2 cellular contexts compared by ENCODE assay signal in the genomic region with DNA sequence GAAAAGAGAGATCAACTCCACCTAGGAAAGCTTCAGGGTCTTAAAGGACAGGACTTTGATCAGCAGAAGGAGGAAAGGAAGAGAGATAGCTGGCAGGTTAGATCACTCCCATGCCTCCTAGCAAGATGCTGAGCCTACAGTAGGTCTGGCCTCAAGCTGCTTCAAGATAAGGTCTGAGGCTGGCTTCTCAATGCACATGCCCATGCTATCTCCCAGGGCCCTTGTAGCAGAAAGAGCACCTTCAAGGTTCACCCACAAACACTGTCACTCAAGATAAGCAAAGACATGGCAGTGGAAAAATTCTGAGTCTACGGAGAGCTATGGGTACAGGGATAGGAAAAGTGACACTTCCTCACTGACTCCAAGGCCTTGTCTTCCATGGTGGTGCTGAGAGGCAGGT.
TF ChIP-seq lines count a peak whose summit lies in the region.

No MANE protein-coding gene starts in this region.

TF ChIP-seq in neural cell, 6 proteins besides CTCF, POLR2A, EP300 and RAD21:
- TF ChIP-seq SMC3 (conservative IDR thresholded peaks at IDR 0.05; ENCODE audit: poor library complexity) (no peak), EZH2 (IDR thresholded peaks at IDR 0.05; ENCODE audit: borderline replicate concordance, insufficient read depth, low read length, poor library complexity, severe bottlenecking) (no peak), MXI1 (conservative IDR thresholded peaks at IDR 0.05; ENCODE audit: poor library complexity, severe bottlenecking) (no peak), POLR2AphosphoS5 (IDR thresholded peaks at IDR 0.05) (no peak), TAF1 (IDR thresholded peaks at IDR 0.05; ENCODE audit: low read depth) (no peak)
- TF ChIP-seq, protein P1, sequence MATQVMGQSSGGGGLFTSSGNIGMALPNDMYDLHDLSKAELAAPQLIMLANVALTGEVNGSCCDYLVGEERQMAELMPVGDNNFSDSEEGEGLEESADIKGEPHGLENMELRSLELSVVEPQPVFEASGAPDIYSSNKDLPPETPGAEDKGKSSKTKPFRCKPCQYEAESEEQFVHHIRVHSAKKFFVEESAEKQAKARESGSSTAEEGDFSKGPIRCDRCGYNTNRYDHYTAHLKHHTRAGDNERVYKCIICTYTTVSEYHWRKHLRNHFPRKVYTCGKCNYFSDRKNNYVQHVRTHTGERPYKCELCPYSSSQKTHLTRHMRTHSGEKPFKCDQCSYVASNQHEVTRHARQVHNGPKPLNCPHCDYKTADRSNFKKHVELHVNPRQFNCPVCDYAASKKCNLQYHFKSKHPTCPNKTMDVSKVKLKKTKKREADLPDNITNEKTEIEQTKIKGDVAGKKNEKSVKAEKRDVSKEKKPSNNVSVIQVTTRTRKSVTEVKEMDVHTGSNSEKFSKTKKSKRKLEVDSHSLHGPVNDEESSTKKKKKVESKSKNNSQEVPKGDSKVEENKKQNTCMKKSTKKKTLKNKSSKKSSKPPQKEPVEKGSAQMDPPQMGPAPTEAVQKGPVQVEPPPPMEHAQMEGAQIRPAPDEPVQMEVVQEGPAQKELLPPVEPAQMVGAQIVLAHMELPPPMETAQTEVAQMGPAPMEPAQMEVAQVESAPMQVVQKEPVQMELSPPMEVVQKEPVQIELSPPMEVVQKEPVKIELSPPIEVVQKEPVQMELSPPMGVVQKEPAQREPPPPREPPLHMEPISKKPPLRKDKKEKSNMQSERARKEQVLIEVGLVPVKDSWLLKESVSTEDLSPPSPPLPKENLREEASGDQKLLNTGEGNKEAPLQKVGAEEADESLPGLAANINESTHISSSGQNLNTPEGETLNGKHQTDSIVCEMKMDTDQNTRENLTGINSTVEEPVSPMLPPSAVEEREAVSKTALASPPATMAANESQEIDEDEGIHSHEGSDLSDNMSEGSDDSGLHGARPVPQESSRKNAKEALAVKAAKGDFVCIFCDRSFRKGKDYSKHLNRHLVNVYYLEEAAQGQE (IDR thresholded peaks at IDR 0.05; ENCODE audit: borderline replicate concordance) = no peak

TF ChIP-seq in SK-N-SH, 30 proteins besides CTCF, POLR2A, EP300 and RAD21:
- TF ChIP-seq POLR2AphosphoS5 (IDR thresholded peaks at IDR 0.05; ENCODE audit: low read depth, low read length) (no peak), USF1 (IDR thresholded peaks at IDR 0.05; ENCODE audit: borderline replicate concordance, low read depth) (no peak), CHD2 (IDR thresholded peaks at IDR 0.05; ENCODE audit: low read length, partially characterized antibody) (no peak), NFIC (IDR thresholded peaks at IDR 0.05; ENCODE audit: borderline replicate concordance) (no peak)
- TF ChIP-seq, protein P1 (IDR thresholded peaks at IDR 0.05; ENCODE audit: low read depth, low read length) = no peak
